In the genomic region with DNA sequence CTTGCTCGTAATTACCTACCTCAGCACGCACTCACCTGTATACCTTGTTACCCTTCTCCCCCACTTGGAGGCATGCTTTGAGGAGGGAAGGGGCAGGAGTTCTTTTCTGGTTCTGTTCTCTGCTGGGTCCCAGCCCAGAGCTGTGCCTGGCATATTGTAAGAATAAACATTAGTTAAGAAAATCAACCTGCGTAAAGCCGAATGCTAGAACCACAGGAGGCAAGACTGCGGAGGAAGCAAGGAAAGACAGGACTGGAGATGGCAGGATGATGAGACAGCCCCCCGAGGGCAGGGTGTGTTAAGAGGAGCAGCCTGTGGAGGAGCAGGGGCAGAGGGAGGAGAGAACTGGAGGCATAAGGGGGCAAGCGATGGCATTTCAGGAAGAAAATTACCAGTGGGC, we compare ENCODE assay signal across 31 cellular contexts. TPM values are rescaled to one million over a fixed set of nuclear protein-coding genes. Genes with fewer than 3 reads are reported as not detected.
"Had no signal": no experiment of that assay in that cellular context is flagged by ENCODE, and none has a peak within 500 bp of the region (broad histone marks: within the 10 kb centered on the region; RNA-seq: fewer than 3 reads in every experiment).

No MANE protein-coding gene starts in this region.

- ATAC-seq: activated CD4-positive, CD25-positive, alpha-beta regulatory T cell treated with anti-CD3 and anti-CD28 coated beads, Interleukin-2, amount 50 U/mL, for 24 hours; activated naive CD8-positive, alpha-beta T cell treated with anti-CD3 and anti-CD28 coated beads, Interleukin-2, amount 50 U/mL, for 24 hours; activated T-cell treated with anti-CD3 and anti-CD28 coated beads, Interleukin-2, amount 50 U/mL, for 72 hours; body of pancreas had no signal

- H3K36me3 ChIP-seq: left ventricle myocardium inferior, uterus had no signal

- H3K4me1 Mint-ChIP-seq: activated CD4-positive, alpha-beta memory T cell treated with anti-CD3 and anti-CD28 coated beads, Interleukin-2, amount 10 ng/mL, durations not matched to agents 7 days and 5 days; activated CD4-positive, alpha-beta T cell treated with anti-CD3 and anti-CD28 coated beads, Interleukin-2, amount 10 ng/mL, durations not matched to agents 24 days and 14 days; activated naive CD4-positive, alpha-beta T cell treated with anti-CD3 and anti-CD28 coated beads, Interleukin-2, amount 10 ng/mL, durations not matched to agents 7 days and 5 days; activated naive CD8-positive, alpha-beta T cell treated with anti-CD3 and anti-CD28 coated beads, Interleukin-2, amount 50 U/mL, for 24 hours had no signal

- H3K27ac Mint-ChIP-seq: activated CD4-positive, alpha-beta memory T cell treated with anti-CD3 and anti-CD28 coated beads, Interleukin-2, amount 10 ng/mL, durations not matched to agents 7 days and 5 days; activated CD4-positive, alpha-beta T cell treated with anti-CD3 and anti-CD28 coated beads, Interleukin-2, amount 10 ng/mL, durations not matched to agents 24 days and 14 days; activated naive CD4-positive, alpha-beta T cell treated with anti-CD3 and anti-CD28 coated beads, Interleukin-2, amount 10 ng/mL, durations not matched to agents 7 days and 5 days; activated naive CD8-positive, alpha-beta T cell treated with anti-CD3 and anti-CD28 coated beads, Interleukin-2, amount 50 U/mL, for 24 hours; activated T-cell treated with anti-CD3 and anti-CD28 coated beads, Interleukin-2, amount 50 U/mL, for 72 hours; dendritic cell treated with granulocyte-macrophage colony-stimulating factor and Interleukin-4, amounts not matched to agents 40 ng/mL and 50 ng/mL, for 4 days; nephron progenitor cell had no signal

- H3K36me3 Mint-ChIP-seq: activated naive CD4-positive, alpha-beta T cell treated with anti-CD3 and anti-CD28 coated beads, Interleukin-2, amount 10 ng/mL, durations not matched to agents 7 days and 5 days had no signal

- H3K27me3 ChIP-seq: testis, uterus had no signal

- H3K27ac ChIP-seq: body of pancreas, left ventricle myocardium inferior, testis, uterus had no signal

- H3K9me3 ChIP-seq: body of pancreas, testis, uterus had no signal

- H3K9me3 Mint-ChIP-seq: activated CD4-positive, alpha-beta T cell treated with anti-CD3 and anti-CD28 coated beads, Interleukin-2, amount 10 ng/mL, durations not matched to agents 24 days and 14 days; activated naive CD4-positive, alpha-beta T cell treated with anti-CD3 and anti-CD28 coated beads, Interleukin-2, amount 10 ng/mL, durations not matched to agents 7 days and 5 days; dendritic cell treated with granulocyte-macrophage colony-stimulating factor and Interleukin-4, amounts not matched to agents 40 ng/mL and 50 ng/mL, for 4 days had no signal

- H3K4me1 ChIP-seq: body of pancreas, left ventricle myocardium inferior, testis, uterus had no signal

- H3K4me3 ChIP-seq: body of pancreas, left ventricle myocardium inferior, testis, uterus had no signal

- DNase-seq: activated CD4-positive, alpha-beta memory T cell treated with anti-CD3 and anti-CD28 coated beads, Interleukin-2, amount 10 ng/mL, durations not matched to agents 7 days and 5 days; activated CD4-positive, alpha-beta T cell treated with anti-CD3 and anti-CD28 coated beads, Interleukin-2, amount 10 ng/mL, durations not matched to agents 24 days and 14 days; activated effector memory CD4-positive, alpha-beta T cell treated with anti-CD3 and anti-CD28 coated beads, Interleukin-2, amount 50 U/mL, for 16 hours; activated naive CD4-positive, alpha-beta T cell treated with anti-CD3 and anti-CD28 coated beads, Interleukin-2, amount 10 ng/mL, durations not matched to agents 7 days and 5 days; activated naive CD8-positive, alpha-beta T cell treated with anti-CD3 and anti-CD28 coated beads, Interleukin-2, amount 50 U/mL, for 24 hours; activated T-cell treated with anti-CD3 and anti-CD28 coated beads, Interleukin-2, amount 50 U/mL, for 72 hours; anterior cingulate cortex; body of pancreas; caudate nucleus; effector CD4-positive, alpha-beta T cell; erythroblast; foreskin fibroblast; kidney glomerular epithelial cell; left ventricle myocardium inferior; nephron progenitor cell; nucleus accumbens; posterior cingulate gyrus; stimulated activated CD4-positive, alpha-beta T cell treated with anti-CD3 and anti-CD28 coated beads, Interleukin-4, amount 100 ng/mL, for 1 hour; stimulated activated naive CD4-positive, alpha-beta T cell; T-helper 2 cell; testis; trophoblast cell; uterus had no signal

- H3K4me3 Mint-ChIP-seq: activated CD4-positive, alpha-beta memory T cell treated with anti-CD3 and anti-CD28 coated beads, Interleukin-2, amount 10 ng/mL, durations not matched to agents 7 days and 5 days; activated CD4-positive, alpha-beta T cell treated with anti-CD3 and anti-CD28 coated beads, Interleukin-2, amount 10 ng/mL, durations not matched to agents 24 days and 14 days; activated naive CD4-positive, alpha-beta T cell treated with anti-CD3 and anti-CD28 coated beads, Interleukin-2, amount 10 ng/mL, durations not matched to agents 7 days and 5 days; activated naive CD8-positive, alpha-beta T cell treated with anti-CD3 and anti-CD28 coated beads, Interleukin-2, amount 50 U/mL, for 24 hours; activated T-cell treated with anti-CD3 and anti-CD28 coated beads, Interleukin-2, amount 50 U/mL, for 72 hours; dendritic cell treated with granulocyte-macrophage colony-stimulating factor and Interleukin-4, amounts not matched to agents 40 ng/mL and 50 ng/mL, for 4 days; nephron progenitor cell had no signal

RNA-seq across cellular contexts. Expression of a gene that starts 9.5 kb away (rescaled TPM):
- total RNA-seq: activated CD4-positive, alpha-beta memory T cell treated with anti-CD3 and anti-CD28 coated beads, Interleukin-2, amount 10 ng/mL, durations not matched to agents 7 days and 5 days; activated CD4-positive, alpha-beta T cell treated with anti-CD3 and anti-CD28 coated beads, Interleukin-2, amount 10 ng/mL, durations not matched to agents 24 days and 14 days; activated T-cell treated with anti-CD3 and anti-CD28 coated beads, Interleukin-2, amount 50 U/mL, for 72 hours; body of pancreas; fibroblast of lung; glomerular endothelial cell; left ventricle myocardium inferior; lung microvascular endothelial cell; mononuclear cell; myocyte; renal cortical epithelial cell; uterus had no signal
- polyA plus RNA-seq: fibroblast of lung had no signal
